ENCODE assay signal across 21 cellular contexts in the genomic region with DNA sequence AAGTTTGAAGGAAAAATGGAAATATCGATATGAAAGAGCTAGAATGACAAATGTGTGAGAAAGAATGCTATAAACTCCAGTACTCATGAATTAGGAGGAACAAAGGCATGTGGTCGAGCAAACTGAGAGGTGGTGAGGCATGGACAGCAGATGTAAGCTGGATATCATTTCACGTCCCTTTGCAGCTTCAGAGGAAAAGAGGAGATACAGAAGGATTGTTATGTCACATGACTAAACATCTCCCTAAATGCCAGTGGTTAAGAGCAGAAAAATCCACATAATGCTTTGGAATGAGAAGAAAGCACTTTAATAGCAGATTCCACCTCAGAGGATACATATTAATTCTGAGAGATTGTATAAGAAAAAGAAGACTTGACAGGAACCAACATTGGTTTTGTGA.
DNase-seq lines count a peak whose midpoint lies in the region; ATAC-seq and TF ChIP-seq lines count a peak whose summit lies in the region.
"Had no signal": no experiment of that assay in that cellular context is flagged by ENCODE, and none has a peak within 500 bp of the region (broad histone marks: within the 10 kb centered on the region; RNA-seq: fewer than 3 reads in every experiment).

No MANE protein-coding gene starts in this region.

- H3K4me1 ChIP-seq in GM23248 (ENCODE audit: insufficient read depth) (peaks cover 6% of the 10 kb centered on the region; the same call in 1 of the 2 replicates), neural progenitor cell (no peaks in the 10 kb centered on the region), right lobe of liver (no peaks in the 10 kb centered on the region)
- H3K4me1 ChIP-seq: Peyer's patch had no signal

- H4K20me1 ChIP-seq in GM23248 (ENCODE audit: insufficient read depth) (no peaks in the 10 kb centered on the region), neural progenitor cell (ENCODE audit: low read depth) (no peaks in the 10 kb centered on the region)
- H4K20me1 ChIP-seq: BLaER1 had no signal

- 10 to 11% methylated on average over 3 of the region's 3 CpGs for WGBS in GM23248 (ENCODE audit: low coverage in 1 of 2, low lambda C conversion rate in 2 of 2, missing lambda C conversion rate in 2 of 2), 2 experiments
- WGBS in right lobe of liver (ENCODE audit: insufficient coverage, low coverage, low lambda C conversion rate, missing lambda C conversion rate) = 58% methylated on average over 3 of the region's 3 CpGs

- peaks cover 18% of the 10 kb centered on the region for H3K36me3 Mint-ChIP-seq in neural progenitor cell
- H3K36me3 Mint-ChIP-seq: CD8-positive, alpha-beta memory T cell had no signal

- TF ChIP-seq CTCF in AG10803 (conservative IDR thresholded peaks at IDR 0.05; ENCODE audit: low read length) (no peak), choroid plexus epithelial cell (conservative IDR thresholded peaks at IDR 0.05; ENCODE audit: low read depth, low read length) (no peak), neural progenitor cell (IDR thresholded peaks at IDR 0.05) (no peak), right lobe of liver (IDR thresholded peaks at IDR 0.05) (no peak)

- no peak overlapping the region for H3K9ac ChIP-seq in GM23248
- no peak overlapping the region for H3K9ac ChIP-seq in neural progenitor cell
- H3K9ac ChIP-seq: BLaER1 had no signal

- DNase-seq in AG10803 (ENCODE audit: low read depth) (peak; percentile 69), GM23248 (peak; percentile 4), choroid plexus epithelial cell (ENCODE audit: low read depth) (peak; percentile 6), neural progenitor cell (ENCODE audit: low spot score) (no peak), islet precursor cell (no peak), NCI-H82 treated with DMSO at 0.1 percent for 48 hours (lab: John Stamatoyannopoulos, UW; ENCODE audit: unreplicated experiment) (no peak), right lobe of liver (no peak)
- DNase-seq: CD8-positive, alpha-beta memory T cell; DMS79; GDM1; H9; MV-4-11; NCI-H1417 treated with DMSO at 0.1 percent for 48 hours; NCI-H2029; NCI-H2171 treated with DMSO at 0.1 percent for 48 hours; NCI-H510A; NCI-H774; Peyer's patch; SHP77 had no signal

- no peaks in the 10 kb centered on the region for H3K36me3 ChIP-seq in GM23248 (ENCODE audit: low read depth)
- no peaks in the 10 kb centered on the region for H3K36me3 ChIP-seq in neural progenitor cell
- H3K36me3 ChIP-seq in right lobe of liver = no peaks in the 10 kb centered on the region
- H3K36me3 ChIP-seq: BLaER1, Peyer's patch had no signal

- H3F3A ChIP-seq in GM23248 (ENCODE audit: insufficient read depth) (no peaks in the 10 kb centered on the region), neural progenitor cell (ENCODE audit: low read depth) (no peaks in the 10 kb centered on the region)

- no peak overlapping the region for H3K27ac ChIP-seq in GM23248
- H3K27ac ChIP-seq in neural progenitor cell = no peak overlapping the region
- H3K27ac ChIP-seq in right lobe of liver = no peak overlapping the region
- H3K27ac ChIP-seq: BLaER1, Peyer's patch had no signal

- ATAC-seq in GM18505 (IDR thresholded peaks at IDR 0.05; ENCODE audit: unreplicated experiment) (no peak), right lobe of liver (no peak)

- peaks cover 7% of the 10 kb centered on the region for H3K4me1 Mint-ChIP-seq in neural progenitor cell
- H3K4me1 Mint-ChIP-seq: CD8-positive, alpha-beta memory T cell; H9 had no signal

- intact Hi-C loops in right lobe of liver (cut with DNase I) = no loop called here

- TF ChIP-seq POLR2A in GM18505 (IDR thresholded peaks at IDR 0.05; ENCODE audit: borderline replicate concordance, extremely low read depth, insufficient read depth, insufficient read length) (no peak), right lobe of liver (IDR thresholded peaks at IDR 0.05) (no peak)

- H3K4me3 Mint-ChIP-seq in neural progenitor cell = no peak overlapping the region
- H3K4me3 Mint-ChIP-seq: CD8-positive, alpha-beta memory T cell; H9 had no signal

- H2AFZ ChIP-seq in GM23248 (peak overlapping the region; percentile 59; the same call in 1 of the 2 replicates), neural progenitor cell (replicated peaks) (no peak overlapping the region)

- H3K27me3 ChIP-seq in GM23248 (replicated peaks; ENCODE audit: insufficient read depth) = no peaks in the 10 kb centered on the region
- H3K27me3 ChIP-seq in neural progenitor cell = no peaks in the 10 kb centered on the region
- H3K27me3 ChIP-seq in right lobe of liver = no peaks in the 10 kb centered on the region
- H3K27me3 ChIP-seq: BLaER1, Peyer's patch had no signal

- H3K9me2 ChIP-seq in GM23248 (ENCODE audit: insufficient read depth) = no peaks in the 10 kb centered on the region

- H3K27ac Mint-ChIP-seq in neural progenitor cell = peak overlapping the region; percentile 12
- H3K27ac Mint-ChIP-seq: CD8-positive, alpha-beta memory T cell had no signal

- H3K4me2 ChIP-seq in GM23248 (ENCODE audit: unreplicated experiment) (peak overlapping the region; percentile 9), neural progenitor cell (no peak overlapping the region)
- H3K4me2 ChIP-seq: BLaER1 had no signal

- H3K4me3 ChIP-seq in AG10803 (ENCODE audit: low read length) (no peak overlapping the region), GM23248 (no peak overlapping the region), choroid plexus epithelial cell (ENCODE audit: low read depth, low read length) (no peak overlapping the region), neural progenitor cell (no peak overlapping the region), right lobe of liver (no peak overlapping the region)
- H3K4me3 ChIP-seq: BLaER1, Peyer's patch had no signal

- H3K9me3 ChIP-seq in GM23248 (ENCODE audit: low read depth) (peaks cover 3% of the 10 kb centered on the region), neural progenitor cell (ENCODE audit: low read depth) (no peaks in the 10 kb centered on the region), right lobe of liver (no peaks in the 10 kb centered on the region)
- H3K9me3 ChIP-seq: Peyer's patch had no signal

- in situ Hi-C loops in GM23248 (cut with MboI) = no loop called here

- H3K9me3 Mint-ChIP-seq in neural progenitor cell = peaks cover 12% of the 10 kb centered on the region

- H3K79me2 ChIP-seq in GM23248 (ENCODE audit: insufficient read depth) = no peaks in the 10 kb centered on the region
- H3K79me2 ChIP-seq in neural progenitor cell (ENCODE audit: low read depth) = no peaks in the 10 kb centered on the region

- H3K27me3 Mint-ChIP-seq in neural progenitor cell (ENCODE audit: insufficient read depth, low read depth) = no peaks in the 10 kb centered on the region
- H3K27me3 Mint-ChIP-seq: CD8-positive, alpha-beta memory T cell had no signal

Comparison
In these comparisons a context has a peak if more than half of its experiments do, and no peak if none do; other contexts are left out.
1. DNase-seq: peak in AG10803 (single experiment), GM23248 (single experiment) and choroid plexus epithelial cell (single experiment); none in neural progenitor cell (single experiment), islet precursor cell (single experiment), NCI-H82 treated with DMSO at 0.1 percent for 48 hours (single experiment) and right lobe of liver (0 of 3).